ENCODE assay signal across 9 cellular contexts in the genomic region with DNA sequence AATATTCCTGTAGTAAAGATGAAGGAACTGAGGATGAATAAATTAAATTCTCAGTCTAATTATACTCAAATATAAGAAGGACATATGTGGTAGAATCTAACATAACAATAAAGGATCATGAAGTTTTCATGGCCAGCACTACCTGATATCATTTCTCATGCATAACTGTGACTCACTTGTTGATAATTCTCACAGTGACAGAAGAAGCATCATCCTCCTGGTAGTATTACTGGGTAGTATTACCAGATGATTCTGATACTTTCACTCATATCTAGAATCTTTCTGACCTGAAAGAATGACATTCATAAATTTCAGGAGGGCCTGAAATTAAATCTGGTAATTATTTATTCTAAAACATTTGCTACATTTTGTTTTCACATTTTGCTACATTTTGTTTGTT.
"Had no signal": no experiment of that assay in that cellular context is flagged by ENCODE, and none has a peak within 500 bp of the region (broad histone marks: within the 10 kb centered on the region; RNA-seq: fewer than 3 reads in every experiment).

No MANE protein-coding gene starts in this region.

- FAIRE-seq: H1, H54, HTR-8/SVneo had no signal

- H3K27ac ChIP-seq: KMS-11 had no signal

- DNase-seq: H9, HCEC 1CT, Karpas-422, KBM-7 had no signal

- H3K4me3 ChIP-seq: GM23338 had no signal

- H3K4me2 ChIP-seq: GM23338, KMS-11 had no signal

- H2AFZ ChIP-seq: GM23338 had no signal

- ATAC-seq: GM23338 had no signal

- H3K9ac ChIP-seq: KMS-11 had no signal
